ENCODE assay signal across 34 cellular contexts in the genomic region with DNA sequence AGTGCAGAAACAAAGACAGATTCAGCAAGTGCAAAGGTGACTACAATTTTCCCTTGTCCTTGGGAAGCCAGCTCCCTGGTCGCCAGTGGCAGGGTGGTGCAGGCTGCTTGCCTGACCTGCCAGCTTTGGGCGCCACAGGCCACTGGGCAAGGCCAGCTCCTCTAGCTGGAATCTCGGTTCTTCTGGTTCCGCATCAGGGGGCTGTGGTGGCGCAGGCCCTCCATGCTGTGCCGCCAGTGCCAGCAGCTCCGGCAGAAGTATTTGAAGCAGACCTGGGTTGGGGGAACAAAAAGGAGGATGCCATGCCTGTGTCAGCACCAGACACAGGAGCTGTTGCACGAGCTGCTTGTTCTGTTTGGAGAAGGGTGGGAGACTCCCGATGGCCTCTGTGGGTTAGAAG.
"Had no signal": no experiment of that assay in that cellular context is flagged by ENCODE, and none has a peak within 500 bp of the region (broad histone marks: within the 10 kb centered on the region; RNA-seq: fewer than 3 reads in every experiment).

No MANE protein-coding gene starts in this region.

- H3K4me3 Mint-ChIP-seq: activated B cell treated with CpG ODN at 0.5 μM for 24 hours; activated CD8-positive, alpha-beta T cell treated with anti-CD3 and anti-CD28 coated beads for 36 hours; activated naive CD4-positive, alpha-beta T cell treated with anti-CD3 and anti-CD28 coated beads, Interleukin-2, amount 10 ng/mL, durations not matched to agents 7 days and 5 days; activated naive CD8-positive, alpha-beta T cell treated with anti-CD3 and anti-CD28 coated beads, Interleukin-2, amount 10 ng/mL, durations not matched to agents 7 days and 5 days; activated T-helper 1 cell treated with anti-CD3 and anti-CD28 coated beads, Interleukin-12 subunit alpha, Interleukin-12 subunit beta, Interleukin-2, Interleukin-4 antibody, amounts not matched to agents 30 ng/mL and 10 ng/mL and 1 ng/mL, durations not matched to agents 14 hours and 24 hours and 36 hours; T-helper 17 cell; T-helper 2 cell treated with Interferon-gamma antibody and Interleukin-4, amounts not matched to agents 5 μg/mL and 100 μg/mL, for 36 hours had no signal

- ATAC-seq: activated CD4-positive, CD25-positive, alpha-beta regulatory T cell treated with anti-CD3 and anti-CD28 coated beads, Interleukin-2, amount 50 U/mL, for 24 hours; activated CD8-positive, alpha-beta T cell treated with anti-CD3 and anti-CD28 coated beads for 36 hours; activated naive CD4-positive, alpha-beta T cell treated with anti-CD3 and anti-CD28 coated beads, Interleukin-2, amount 50 U/mL, for 72 hours; gastroesophageal sphincter; T-helper 17 cell had no signal

- H3K27ac Mint-ChIP-seq: activated B cell treated with CpG ODN at 0.5 μM for 24 hours; activated CD8-positive, alpha-beta T cell treated with anti-CD3 and anti-CD28 coated beads for 36 hours; activated naive CD4-positive, alpha-beta T cell treated with anti-CD3 and anti-CD28 coated beads, Interleukin-2, amount 10 ng/mL, durations not matched to agents 7 days and 5 days; activated naive CD4-positive, alpha-beta T cell treated with anti-CD3 and anti-CD28 coated beads, Interleukin-2, amount 50 U/mL, for 72 hours; activated naive CD8-positive, alpha-beta T cell treated with anti-CD3 and anti-CD28 coated beads, Interleukin-2, amount 10 ng/mL, durations not matched to agents 7 days and 5 days; activated T-helper 1 cell treated with anti-CD3 and anti-CD28 coated beads, Interleukin-12 subunit alpha, Interleukin-12 subunit beta, Interleukin-2, Interleukin-4 antibody, amounts not matched to agents 30 ng/mL and 10 ng/mL and 1 ng/mL, durations not matched to agents 14 hours and 24 hours and 36 hours; activated T-helper 2 cell treated with anti-CD3 and anti-CD28 coated beads, Interferon-gamma antibody, Interleukin-2, Interleukin-4, amounts not matched to agents 10 μg/mL and 5 μg/mL and 100 μg/mL, durations not matched to agents 14 hours and 24 hours and 36 hours; T-helper 17 cell; T-helper 2 cell treated with Interferon-gamma antibody and Interleukin-4, amounts not matched to agents 5 μg/mL and 100 μg/mL, for 36 hours had no signal

- H3K27me3 ChIP-seq: brain microvascular endothelial cell, esophagus squamous epithelium, gastroesophageal sphincter had no signal

- H3K27me3 Mint-ChIP-seq: activated CD8-positive, alpha-beta T cell treated with anti-CD3 and anti-CD28 coated beads for 36 hours; activated naive CD8-positive, alpha-beta T cell treated with anti-CD3 and anti-CD28 coated beads, Interleukin-2, amount 10 ng/mL, durations not matched to agents 7 days and 5 days had no signal

- H3K27ac ChIP-seq: brain microvascular endothelial cell, epithelial cell of prostate, esophagus squamous epithelium, gastroesophageal sphincter, WERI-Rb-1 had no signal

- H3K9me3 ChIP-seq: esophagus squamous epithelium, gastroesophageal sphincter had no signal

- FAIRE-seq: astrocyte, bronchial epithelial cell, colon, endometrium, endothelial cell of umbilical vein had no signal

- H3K4me3 ChIP-seq: esophagus squamous epithelium, gastroesophageal sphincter had no signal

- DNase-seq: activated B cell treated with CpG ODN at 0.5 μM for 24 hours; activated CD4-positive, alpha-beta T cell treated with anti-CD3 and anti-CD28 coated beads for 48 hours; activated CD4-positive, alpha-beta T cell treated with anti-CD3 and anti-CD28 coated beads, Interleukin-2, amount 50 U/mL, for 1 hour; activated CD4-positive, alpha-beta T cell treated with anti-CD3 and anti-CD28 coated beads, Interleukin-2, amount 50 U/mL, for 48 hours; activated CD8-positive, alpha-beta memory T cell treated with anti-CD3 and anti-CD28 coated beads for 24 hours; activated CD8-positive, alpha-beta T cell treated with anti-CD3 and anti-CD28 coated beads for 36 hours; activated gamma-delta T cell; activated naive CD4-positive, alpha-beta T cell; activated naive CD4-positive, alpha-beta T cell treated with anti-CD3 and anti-CD28 coated beads, Interleukin-2, amount 10 ng/mL, durations not matched to agents 7 days and 5 days; activated naive CD8-positive, alpha-beta T cell treated with anti-CD3 and anti-CD28 coated beads, Interleukin-2, amount 10 ng/mL, durations not matched to agents 7 days and 5 days; activated T-cell treated with anti-CD3 and anti-CD28 coated beads, Interleukin-2, amount 50 U/mL, for 1 hour; activated T-cell treated with anti-CD3 and anti-CD28 coated beads, Interleukin-2, amount 50 U/mL, for 48 hours; anterior cingulate cortex; brain microvascular endothelial cell; caudate nucleus; effector CD8-positive, alpha-beta T cell; esophagus squamous epithelium; foreskin melanocyte; T-helper 1 cell; T-helper 17 cell; T1000; WERI-Rb-1 had no signal

- H3K36me3 ChIP-seq: esophagus squamous epithelium had no signal

- H3K9me3 Mint-ChIP-seq: activated B cell treated with CpG ODN at 0.5 μM for 24 hours; activated CD8-positive, alpha-beta T cell treated with anti-CD3 and anti-CD28 coated beads for 36 hours; activated naive CD4-positive, alpha-beta T cell treated with anti-CD3 and anti-CD28 coated beads, Interleukin-2, amount 10 ng/mL, durations not matched to agents 7 days and 5 days; activated naive CD4-positive, alpha-beta T cell treated with anti-CD3 and anti-CD28 coated beads, Interleukin-2, amount 50 U/mL, for 72 hours; activated naive CD8-positive, alpha-beta T cell treated with anti-CD3 and anti-CD28 coated beads, Interleukin-2, amount 10 ng/mL, durations not matched to agents 7 days and 5 days; activated T-helper 1 cell treated with anti-CD3 and anti-CD28 coated beads, Interleukin-12 subunit alpha, Interleukin-12 subunit beta, Interleukin-2, Interleukin-4 antibody, amounts not matched to agents 30 ng/mL and 10 ng/mL and 1 ng/mL, durations not matched to agents 14 hours and 24 hours and 36 hours; activated T-helper 2 cell treated with anti-CD3 and anti-CD28 coated beads, Interferon-gamma antibody, Interleukin-2, Interleukin-4, amounts not matched to agents 10 μg/mL and 5 μg/mL and 100 μg/mL, durations not matched to agents 14 hours and 24 hours and 36 hours; T-helper 2 cell treated with Interferon-gamma antibody and Interleukin-4, amounts not matched to agents 5 μg/mL and 100 μg/mL, for 36 hours had no signal
